Comparison of ENCODE assay signal across 1 cellular context in genomic region chr1:154955718-154956513, GRCh38.
A peak's percentile ranks its signal among the peaks of the same experiment; 100 is the strongest.
TF ChIP-seq lines count a peak whose summit lies in the region.

TSS of gene PBXIP1 (minus strand) at chr1:154956099. CDS start at chr1:154953721, 2,378 bp downstream.

TF ChIP-seq in SK-N-SH, 30 proteins besides CTCF, POLR2A, EP300 and RAD21 (continued from another document):
- TF ChIP-seq EZH2phosphoT487 (IDR thresholded peaks at IDR 0.05; ENCODE audit: borderline replicate concordance, low read depth) = no peak
- TF ChIP-seq MEF2A (IDR thresholded peaks at IDR 0.05; ENCODE audit: borderline replicate concordance, low read depth) = no peak
- no peak for TF ChIP-seq TAF1 (IDR thresholded peaks at IDR 0.05; ENCODE audit: borderline replicate concordance, low read depth, low read length)
- TF ChIP-seq NFIC (IDR thresholded peaks at IDR 0.05; ENCODE audit: borderline replicate concordance) = no peak
- TF ChIP-seq FOXM1 (IDR thresholded peaks at IDR 0.05; ENCODE audit: low read depth) = no peak
- TF ChIP-seq YY1 (IDR thresholded peaks at IDR 0.05; ENCODE audit: low read depth) = no peak
- no peak for TF ChIP-seq IRF3 (IDR thresholded peaks at IDR 0.05; ENCODE audit: low read depth, low read length)
- no peak for TF ChIP-seq TCF12 (IDR thresholded peaks at IDR 0.05)
- no peak for TF ChIP-seq GABPA (IDR thresholded peaks at IDR 0.05; ENCODE audit: low read depth)
- peak; percentile 30 for TF ChIP-seq CHD2 (IDR thresholded peaks at IDR 0.05; ENCODE audit: low read length, partially characterized antibody)
- TF ChIP-seq USF2 (IDR thresholded peaks at IDR 0.05; ENCODE audit: borderline replicate concordance, low read depth, low read length) = no peak
- TF ChIP-seq SIN3A (IDR thresholded peaks at IDR 0.05; ENCODE audit: borderline replicate concordance, low read depth, low read length) = no peak; the same call in 1 of the 2 replicates
- TF ChIP-seq MAX (IDR thresholded peaks at IDR 0.05; ENCODE audit: low read depth) = no peak
- peak; percentile 88 for TF ChIP-seq USF1 (IDR thresholded peaks at IDR 0.05; ENCODE audit: borderline replicate concordance, low read depth)
- TF ChIP-seq RCOR1 (IDR thresholded peaks at IDR 0.05; ENCODE audit: low read length) = no peak
